13 cellular contexts compared by ENCODE assay signal in the genomic region with DNA sequence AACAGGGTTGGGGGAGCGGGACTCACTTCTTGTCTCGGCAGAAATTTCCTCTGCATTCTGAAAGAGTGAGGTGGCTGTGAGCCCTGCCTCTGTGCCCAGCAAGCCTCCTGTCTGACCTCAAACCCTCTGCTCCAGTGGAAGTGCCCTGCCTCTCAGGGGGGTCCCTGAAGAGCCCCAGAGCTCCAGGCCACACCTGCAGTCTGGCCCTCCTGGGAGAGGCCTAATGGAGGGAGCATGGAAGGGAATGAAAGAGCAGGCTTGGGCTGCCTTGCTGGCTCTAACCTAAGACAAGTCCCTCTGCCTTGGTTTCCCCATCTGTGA. TPM values are rescaled to one million over a fixed set of nuclear protein-coding genes. Genes with fewer than 3 reads are reported as not detected.
DNase-seq lines count a peak whose midpoint lies in the region; ATAC-seq and TF ChIP-seq lines count a peak whose summit lies in the region.
"Had no signal": no experiment of that assay in that cellular context is flagged by ENCODE, and none has a peak within 500 bp of the region (broad histone marks: within the 10 kb centered on the region; RNA-seq: fewer than 3 reads in every experiment).

No MANE protein-coding gene starts in this region.

- H3K4me3 Mint-ChIP-seq in glutamatergic neuron (ENCODE audit: unreplicated experiment), result no peak overlapping the region

- ATAC-seq in heart left ventricle (no peak), aorta (ENCODE audit: low FRiP score) (no peak), HG02571 (IDR thresholded peaks at IDR 0.05; ENCODE audit: unreplicated experiment) (no peak), esophagus mucosa (no peak)
- ATAC-seq: A549; activated naive CD4-positive, alpha-beta T cell treated with anti-CD3 and anti-CD28 coated beads, Interleukin-2, amount 50 U/mL, for 72 hours had no signal

- H3K4me1 Mint-ChIP-seq in glutamatergic neuron (ENCODE audit: low read depth, unreplicated experiment), result peaks cover 45% of the 10 kb centered on the region

- peaks cover 10% of the 10 kb centered on the region for H3K27me3 Mint-ChIP-seq in glutamatergic neuron (ENCODE audit: unreplicated experiment)

- H3K4me3 ChIP-seq in heart left ventricle (peak overlapping the region in 4 of 12 donors; percentile 6 to 28 (median 21)), parathyroid adenoma (ENCODE audit: low read depth, low read length) (no peak overlapping the region), aorta (ENCODE audit: low read length in 2 of 2) (no peak overlapping the region)
- H3K4me3 ChIP-seq: A549 had no signal

- H3K27ac ChIP-seq in heart left ventricle, result peak overlapping the region; percentile 49 to 99 (median 86)
- H3K27ac ChIP-seq in parathyroid adenoma, result peak overlapping the region; percentile 57
- peak overlapping the region; percentile 46 to 98 for H3K27ac ChIP-seq in aorta (ENCODE audit: low read depth in 1 of 2, low read length in 2 of 2)

- H3K36me3 ChIP-seq in heart left ventricle, result peaks cover 0 to 10% (median 0%) of the 10 kb centered on the region in 9 donors
- no peaks in the 10 kb centered on the region for H3K36me3 ChIP-seq in parathyroid adenoma (ENCODE audit: control insufficient read depth, insufficient read depth, low read length)
- H3K36me3 ChIP-seq in aorta (ENCODE audit: control insufficient read depth in 1 of 2, insufficient read depth in 2 of 2, low read length in 1 of 2), result no peaks in the 10 kb centered on the region

- TF ChIP-seq CTCF in heart left ventricle (IDR thresholded peaks at IDR 0.05), result no peak
- no peak for TF ChIP-seq CTCF in glutamatergic neuron (IDR thresholded peaks at IDR 0.05; ENCODE audit: partially characterized antibody, unreplicated experiment)
- TF ChIP-seq CTCF in parathyroid adenoma (IDR thresholded peaks at IDR 0.05), result no peak

- no peaks in the 10 kb centered on the region for H3K36me3 Mint-ChIP-seq in glutamatergic neuron (ENCODE audit: unreplicated experiment)
- H3K36me3 Mint-ChIP-seq: activated naive CD4-positive, alpha-beta T cell treated with anti-CD3 and anti-CD28 coated beads, Interleukin-2, amount 50 U/mL, for 72 hours had no signal

- H3K79me2 ChIP-seq in parathyroid adenoma, result peaks cover 11% of the 10 kb centered on the region

- H3K27me3 ChIP-seq in heart left ventricle (no peaks in the 10 kb centered on the region), parathyroid adenoma (ENCODE audit: control insufficient read depth, insufficient read depth, low read length) (no peaks in the 10 kb centered on the region), aorta (ENCODE audit: control insufficient read depth in 1 of 2, insufficient read depth in 2 of 2, low read length in 1 of 2) (no peaks in the 10 kb centered on the region)

- H3K4me2 ChIP-seq in parathyroid adenoma (ENCODE audit: low read length), result no peak overlapping the region
- H3K4me2 ChIP-seq: A549 had no signal

- H3K9me3 ChIP-seq in heart left ventricle (no peaks in the 10 kb centered on the region), parathyroid adenoma (ENCODE audit: control insufficient read depth, low read length) (no peaks in the 10 kb centered on the region), aorta (ENCODE audit: control insufficient read depth, low read length) (no peaks in the 10 kb centered on the region)
- H3K9me3 ChIP-seq: A549 had no signal

- WGBS in heart left ventricle, 4 donors, result 43 to 66% (median 60%) methylated on average over 2 of the region's 2 CpGs
- 17 to 19% methylated on average over 2 of the region's 2 CpGs for WGBS in aorta, 2 donors

- no peak overlapping the region for H3K9ac ChIP-seq in parathyroid adenoma

- DNase-seq in heart left ventricle, result no peak
- DNase-seq in cardiac septum (ENCODE audit: low spot score), result no peak
- no peak for DNase-seq in glutamatergic neuron
- DNase-seq in aorta, result no peak
- no peak for DNase-seq in stimulated activated CD4-positive, alpha-beta T cell treated with anti-CD3 and anti-CD28 coated beads, Interleukin-4, amount 100 ng/mL, for 4 hours
- DNase-seq: activated CD4-positive, alpha-beta T cell treated with anti-CD3 and anti-CD28 coated beads, Interleukin-2, amount 50 U/mL, for 1 hour; NCI-H510A had no signal

- H3K27ac Mint-ChIP-seq in glutamatergic neuron (ENCODE audit: unreplicated experiment), result peak overlapping the region; percentile 15

- intact Hi-C loops in heart left ventricle (cut with DNase I), result loop anchor here in 2 of 10 donors (1.0 to 2.0 kb wide), 2 partner anchors 11 to 14 kb away; a partner anchor contains a TSS
- intact Hi-C loops in cardiac septum (cut with DNase I), result no loop called here
- intact Hi-C loops in aorta (cut with DNase I), result loop anchor here in 1 of 2 donors (2.0 kb wide), 1 partner anchor 14 kb away; a partner anchor contains a TSS

- H3K4me1 ChIP-seq in heart left ventricle (peaks cover 31 to 100% (median 92%) of the 10 kb centered on the region in 12 donors), parathyroid adenoma (peaks cover 12% of the 10 kb centered on the region), aorta (ENCODE audit: control insufficient read depth in 1 of 2, insufficient read depth in 2 of 2, low read length in 2 of 2) (peaks cover 4 to 7% of the 10 kb centered on the region in 2 donors)

- H2AFZ ChIP-seq in parathyroid adenoma, result no peak overlapping the region

- peaks cover 9% of the 10 kb centered on the region for H3K9me3 Mint-ChIP-seq in glutamatergic neuron (ENCODE audit: unreplicated experiment)
- H3K9me3 Mint-ChIP-seq: activated naive CD4-positive, alpha-beta T cell treated with anti-CD3 and anti-CD28 coated beads, Interleukin-2, amount 50 U/mL, for 72 hours had no signal

- no peak for TF ChIP-seq POLR2A in heart left ventricle (IDR thresholded peaks at IDR 0.05)

RNA-seq across cellular contexts. Expression of a gene that starts 14.9 kb away (rescaled TPM):
- 10 to 100 TPM; 47.0 to 83.9 (median 56.5) TPM for total RNA-seq in heart left ventricle
- polyA plus RNA-seq in heart left ventricle, result 10 to 100 TPM; 27.5 to 60.0 TPM
- 82.6 TPM for total RNA-seq in cardiac septum
- 43.3 TPM for total RNA-seq in glutamatergic neuron (ENCODE audit: unreplicated experiment)
- 100 to 1,000 TPM; 159 to 201 TPM for total RNA-seq in aorta
- 100 to 1,000 TPM in 1 of 2 donors, 10 to 100 TPM in 1; 20.5 to 182 TPM for polyA plus RNA-seq in aorta
- 5.4 TPM for total RNA-seq in esophagus mucosa

RNA-seq across cellular contexts. Expression of a gene that starts 50.8 kb away (rescaled TPM):
- 10 to 100 TPM in 1 of 9 donors, 1 to 10 TPM in 7, under 1 TPM in 1; 0.56 to 17.7 (median 2.0) TPM for total RNA-seq in heart left ventricle
- 1 to 10 TPM; 1.2 to 2.3 TPM for polyA plus RNA-seq in heart left ventricle
- total RNA-seq in cardiac septum, result 6.9 TPM
- not detected for total RNA-seq in glutamatergic neuron (ENCODE audit: unreplicated experiment)
- total RNA-seq in aorta, result 10 to 100 TPM in 1 of 2 donors, 1 to 10 TPM in 1; 6.1 to 12.0 TPM
- polyA plus RNA-seq in aorta, result 1 to 10 TPM; 2.5 to 4.4 TPM
- total RNA-seq in esophagus mucosa, result 1.0 TPM
- total RNA-seq: activated naive CD4-positive, alpha-beta T cell treated with anti-CD3 and anti-CD28 coated beads, Interleukin-2, amount 50 U/mL, for 72 hours; SK-MEL-5 had no signal

RNA-seq across cellular contexts. Expression of a gene that starts 53.3 kb away (rescaled TPM):
- total RNA-seq in heart left ventricle, result 10 to 100 TPM in 1 of 9 donors, 1 to 10 TPM in 8; 1.0 to 13.9 (median 2.6) TPM
- polyA plus RNA-seq in heart left ventricle, result 1 to 10 TPM; 1.3 to 7.5 TPM
- 3.8 TPM for total RNA-seq in cardiac septum
- 9.2 TPM for total RNA-seq in glutamatergic neuron (ENCODE audit: unreplicated experiment)
- 10 to 100 TPM; 11.5 to 13.2 TPM for total RNA-seq in aorta
- polyA plus RNA-seq in aorta, result 1 to 10 TPM; 1.1 to 1.3 TPM
- total RNA-seq in esophagus mucosa, result 3.9 TPM
